ENCODE assay signal across 9 cellular contexts in genomic region chr7:78530351-78530750, GRCh38.
DNase-seq lines count a peak whose midpoint lies in the region; FAIRE-seq and TF ChIP-seq lines count a peak whose summit lies in the region.
"Had no signal": no experiment of that assay in that cellular context is flagged by ENCODE, and none has a peak within 500 bp of the region (broad histone marks: within the 10 kb centered on the region; RNA-seq: fewer than 3 reads in every experiment).

No MANE protein-coding gene starts in this region.

- TF ChIP-seq CTCF in epithelial cell of esophagus (IDR thresholded peaks at IDR 0.05; ENCODE audit: insufficient read depth, low read depth, low read length, missing control alignments) (no peak), D721Med (IDR thresholded peaks at IDR 0.05; ENCODE audit: insufficient read depth, missing control alignments) (no peak), GM20000 (IDR thresholded peaks at IDR 0.05; ENCODE audit: extremely low read depth, missing control alignments) (no peak)

- no peak for FAIRE-seq in D721Med (lab: Jason Lieb, UNC)

- DNase-seq in NCI-H2227 treated with DMSO at 0.1 percent for 48 hours (lab: John Stamatoyannopoulos, UW) (peak; percentile 23), NCI-H2227 (lab: John Stamatoyannopoulos, UW; ENCODE audit: unreplicated experiment) (no peak), NCI-H748 (lab: John Stamatoyannopoulos, UW; ENCODE audit: unreplicated experiment) (peak; percentile 79), epithelial cell of esophagus (ENCODE audit: low read depth) (peak; percentile 76), stromal cell of bone marrow (ENCODE audit: low read depth) (peak; percentile 42), D721Med (ENCODE audit: insufficient read length, low spot score) (no peak), T1000 (lab: John Stamatoyannopoulos, UW) (no peak), GM20000 (ENCODE audit: low spot score) (no peak)
- DNase-seq: activated naive CD4-positive, alpha-beta T cell had no signal

- H3K4me3 ChIP-seq in epithelial cell of esophagus (ENCODE audit: low read length), result no peak overlapping the region

Comparison
In these comparisons a context has a peak if more than half of its experiments do, and no peak if none do; other contexts are left out.
1. DNase-seq: peak in NCI-H2227 treated with DMSO at 0.1 percent for 48 hours (single experiment), NCI-H748 (single experiment), epithelial cell of esophagus (single experiment) and stromal cell of bone marrow (single experiment); none in NCI-H2227 (single experiment), D721Med (single experiment), T1000 (single experiment) and GM20000 (single experiment).